1 cellular context compared by ENCODE assay signal in genomic region chrX:44871114-44871645, GRCh38.
TF ChIP-seq lines count a peak whose summit lies in the region.

No MANE protein-coding gene starts in this region.

TF ChIP-seq in A549, 52 proteins besides CTCF, POLR2A, EP300 and RAD21 (continued from another document):
- TF ChIP-seq REST (IDR thresholded peaks at IDR 0.05), result no peak
- TF ChIP-seq FOXS1 (CRISPR knock-in tag; IDR thresholded peaks at IDR 0.05), result no peak
- no peak for TF ChIP-seq SREBF2 (IDR thresholded peaks at IDR 0.05)
- TF ChIP-seq FOSL2 (IDR thresholded peaks at IDR 0.05), result no peak
- no peak for TF ChIP-seq FOSL2 (CRISPR knock-in tag; IDR thresholded peaks at IDR 0.05)
- TF ChIP-seq CBX8 (IDR thresholded peaks at IDR 0.05), result no peak
